In the genomic region with DNA sequence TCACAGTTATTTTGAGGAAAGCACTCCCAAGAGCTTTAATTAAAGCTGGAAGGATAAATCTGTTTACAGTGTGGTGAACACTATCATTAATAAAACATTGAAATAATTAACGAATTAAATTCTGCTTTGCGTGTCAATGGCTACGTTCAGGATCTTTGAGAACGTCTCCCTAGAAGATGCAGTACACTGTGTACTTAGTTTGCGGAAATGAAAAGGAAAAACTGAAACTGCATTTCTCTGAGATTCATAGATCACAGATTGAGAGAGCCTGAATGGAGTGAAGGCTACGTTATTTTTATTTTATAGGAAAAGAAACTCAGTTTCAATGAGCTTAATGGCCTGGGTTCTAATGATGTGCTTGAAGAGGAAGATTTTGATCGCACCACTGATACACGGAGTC, we compare ENCODE assay signal across 11 cellular contexts.
DNase-seq lines count a peak whose midpoint lies in the region; ATAC-seq and TF ChIP-seq lines count a peak whose summit lies in the region.
"Had no signal": no experiment of that assay in that cellular context is flagged by ENCODE, and none has a peak within 500 bp of the region (broad histone marks: within the 10 kb centered on the region; RNA-seq: fewer than 3 reads in every experiment).

No MANE protein-coding gene starts in this region.

- H3K27me3 ChIP-seq in heart left ventricle, result no peaks in the 10 kb centered on the region
- no peaks in the 10 kb centered on the region for H3K27me3 ChIP-seq in tibial nerve
- H3K27me3 ChIP-seq in neuronal stem cell (ENCODE audit: control insufficient read depth in 3 of 3, insufficient read depth in 3 of 3, low read depth in 1 of 3, low read length in 3 of 3), result no peaks in the 10 kb centered on the region

- H3K27me3 Mint-ChIP-seq in activated T-helper 17 cell treated with anti-CD3 and anti-CD28 coated beads, Interleukin-2, amount 50 U/mL, for 72 hours, result peaks cover 3% of the 10 kb centered on the region
- H3K27me3 Mint-ChIP-seq in immature natural killer cell (ENCODE audit: low read depth in 3 of 3), result peaks cover 3 to 12% (median 5%) of the 10 kb centered on the region in 3 donors

- intact Hi-C loops in heart left ventricle (cut with DNase I), result loop anchor here in 2 of 10 donors (5.0 to 10.0 kb wide), 3 partner anchors 52 to 54 kb away; no protein-coding TSS in a partner anchor
- intact Hi-C loops in left cardiac atrium (cut with DNase I), result no loop called here

- H3K79me1 ChIP-seq in neuronal stem cell (ENCODE audit: low read depth, low read length), result no peaks in the 10 kb centered on the region

- TF ChIP-seq CTCF in heart left ventricle (IDR thresholded peaks at IDR 0.05), result no peak
- TF ChIP-seq CTCF in tibial nerve (IDR thresholded peaks at IDR 0.05), result no peak

- peaks cover 48% of the 10 kb centered on the region for H3K4me1 Mint-ChIP-seq in activated T-helper 17 cell treated with anti-CD3 and anti-CD28 coated beads, Interleukin-2, amount 50 U/mL, for 72 hours
- H3K4me1 Mint-ChIP-seq in immature natural killer cell, result peaks cover 17 to 22% of the 10 kb centered on the region in 2 donors

- no peak overlapping the region for H3K4me2 ChIP-seq in neuronal stem cell (ENCODE audit: insufficient read depth, low read length, poor library complexity, severe bottlenecking)

- H3K18ac ChIP-seq in neuronal stem cell (ENCODE audit: low read length), result no peak overlapping the region

- no peak overlapping the region for H3K4ac ChIP-seq in neuronal stem cell (ENCODE audit: low read length)

- no peak for TF ChIP-seq EP300 in tibial nerve (IDR thresholded peaks at IDR 0.05)

- H3K36me3 ChIP-seq in heart left ventricle (peaks cover 9 to 100% (median 92%) of the 10 kb centered on the region in 9 donors), tibial nerve (peaks cover 0 to 39% (median 0%) of the 10 kb centered on the region in 3 donors), neuronal stem cell (replicated peaks in 1 of 2; ENCODE audit: control insufficient read depth in 2 of 2, insufficient read depth in 2 of 2, low read length in 2 of 2) (peaks cover 0 to 100% of the 10 kb centered on the region in 2 donors)

- no peak overlapping the region for H3K9ac ChIP-seq in neuronal stem cell (ENCODE audit: low read depth, low read length, poor library complexity)

- H3K14ac ChIP-seq in neuronal stem cell (ENCODE audit: low read length), result no peak overlapping the region

- peaks cover 6% of the 10 kb centered on the region for H3K36me3 Mint-ChIP-seq in activated T-helper 17 cell treated with anti-CD3 and anti-CD28 coated beads, Interleukin-2, amount 50 U/mL, for 72 hours (ENCODE audit: low read depth)
- H3K36me3 Mint-ChIP-seq in immature natural killer cell, result peaks cover 0 to 3% (median 0%) of the 10 kb centered on the region in 3 donors

- no peak overlapping the region for H2AFZ ChIP-seq in neuronal stem cell (ENCODE audit: low read length)

- no peak overlapping the region for H2BK5ac ChIP-seq in neuronal stem cell (ENCODE audit: low read length)

- H3K23ac ChIP-seq in neuronal stem cell (ENCODE audit: low read depth, low read length, poor library complexity), result no peak overlapping the region

- H3K4me3 Mint-ChIP-seq in activated T-helper 17 cell treated with anti-CD3 and anti-CD28 coated beads, Interleukin-2, amount 50 U/mL, for 72 hours, result peak overlapping the region; percentile 43
- peak overlapping the region in 4 of 5 donors; percentile 5 to 74 (median 64) for H3K4me3 Mint-ChIP-seq in immature natural killer cell
- H3K4me3 Mint-ChIP-seq: B cell had no signal

- no peak overlapping the region for H2AK5ac ChIP-seq in neuronal stem cell (ENCODE audit: low read depth, low read length)

- H2BK15ac ChIP-seq in neuronal stem cell (ENCODE audit: low read length), result no peak overlapping the region

- TF ChIP-seq POLR2A in heart left ventricle (IDR thresholded peaks at IDR 0.05) (no peak), tibial nerve (IDR thresholded peaks at IDR 0.05) (no peak)

- H3K27ac Mint-ChIP-seq in activated T-helper 17 cell treated with anti-CD3 and anti-CD28 coated beads, Interleukin-2, amount 50 U/mL, for 72 hours, result peak overlapping the region; percentile 82
- H3K27ac Mint-ChIP-seq in immature natural killer cell, result peak overlapping the region in 3 of 6 donors; percentile 23 to 70 (median 47)
- H3K27ac Mint-ChIP-seq: B cell had no signal

- ATAC-seq in heart left ventricle, result peak in 2 of 4 donors; percentile 39 to 52
- ATAC-seq in left cardiac atrium, result no peak
- no peak for ATAC-seq in activated T-helper 17 cell treated with anti-CD3 and anti-CD28 coated beads, Interleukin-2, amount 50 U/mL, for 72 hours (replicated peaks)
- no peak for ATAC-seq in GM19328 (IDR thresholded peaks at IDR 0.05; ENCODE audit: unreplicated experiment)
- ATAC-seq in HG02885 (IDR thresholded peaks at IDR 0.05; ENCODE audit: poor library complexity, unreplicated experiment), result no peak

- peaks cover 3% of the 10 kb centered on the region for H3K9me3 Mint-ChIP-seq in activated T-helper 17 cell treated with anti-CD3 and anti-CD28 coated beads, Interleukin-2, amount 50 U/mL, for 72 hours
- no peaks in the 10 kb centered on the region for H3K9me3 Mint-ChIP-seq in immature natural killer cell

- H4K8ac ChIP-seq in neuronal stem cell (ENCODE audit: low read depth, low read length), result no peak overlapping the region

- no peak overlapping the region for H2BK12ac ChIP-seq in neuronal stem cell (ENCODE audit: low read length)

- no peak overlapping the region for H2BK120ac ChIP-seq in neuronal stem cell (ENCODE audit: low read depth, low read length)

- DNase-seq in heart left ventricle (no peak), left cardiac atrium (no peak), immature natural killer cell (no peak), tibial nerve (ENCODE audit: low spot score in 2 of 2) (no peak), neuronal stem cell (ENCODE audit: low spot score) (no peak)
- DNase-seq: stimulated activated CD4-positive, alpha-beta T cell treated with anti-CD3 and anti-CD28 coated beads, Interleukin-15, amount 100 ng/mL, for 24 hours; stimulated activated CD8-positive, alpha-beta memory T cell treated with anti-CD3 and anti-CD28 coated beads, Interleukin-4, amount 100 ng/mL, for 48 hours had no signal

- H3K9me3 ChIP-seq in heart left ventricle, result no peaks in the 10 kb centered on the region
- no peaks in the 10 kb centered on the region for H3K9me3 ChIP-seq in tibial nerve
- no peaks in the 10 kb centered on the region for H3K9me3 ChIP-seq in neuronal stem cell (replicated peaks in 1 of 2; ENCODE audit: control insufficient read depth in 2 of 2, insufficient read depth in 1 of 2, low read depth in 1 of 2, low read length in 2 of 2)

- H4K91ac ChIP-seq in neuronal stem cell (ENCODE audit: low read depth, low read length, poor library complexity), result no peak overlapping the region

- H3K4me1 ChIP-seq in heart left ventricle, result peaks cover 2 to 91% (median 55%) of the 10 kb centered on the region in 12 donors
- H3K4me1 ChIP-seq in tibial nerve, result peaks cover 0 to 24% (median 9%) of the 10 kb centered on the region in 4 donors
- no peaks in the 10 kb centered on the region for H3K4me1 ChIP-seq in neuronal stem cell (ENCODE audit: control insufficient read depth in 2 of 2, insufficient read depth in 1 of 2, low read depth in 1 of 2, low read length in 2 of 2)

- 57 to 66% (median 59%) methylated on average over 8 of the region's 8 CpGs for WGBS in heart left ventricle, 4 donors
- WGBS in tibial nerve, 2 donors, result 78 to 80% methylated on average over 8 of the region's 8 CpGs
- no CpG with 5 or more reads among the region's 8 CpGs for WGBS in neuronal stem cell (ENCODE audit: extremely low coverage in 2 of 2, insufficient read length in 2 of 2, insufficient replicate concordance in 1 of 2), 2 donors

- no peak overlapping the region for H3K4me3 ChIP-seq in heart left ventricle
- no peak overlapping the region for H3K4me3 ChIP-seq in tibial nerve
- no peak overlapping the region for H3K4me3 ChIP-seq in neuronal stem cell (ENCODE audit: low read length in 2 of 2)

- H3K27ac ChIP-seq in heart left ventricle (peak overlapping the region; percentile 56 to 87 (median 73)), tibial nerve (peak overlapping the region in 3 of 4 donors; percentile 20 to 53 (median 26)), neuronal stem cell (replicated peaks; ENCODE audit: low read length) (no peak overlapping the region)
